In genomic region chr2:36889782-36890181, GRCh38 we compare ENCODE assay signal across 9 cellular contexts.
A peak's percentile ranks its signal among the peaks of the same experiment; 100 is the strongest.
DNase-seq lines count a peak whose midpoint lies in the region; ATAC-seq and TF ChIP-seq lines count a peak whose summit lies in the region.
"Had no signal": no experiment of that assay in that cellular context is flagged by ENCODE, and none has a peak within 500 bp of the region (broad histone marks: within the 10 kb centered on the region; RNA-seq: fewer than 3 reads in every experiment).

No MANE protein-coding gene starts in this region.

- DNase-seq in activated CD8-positive, alpha-beta memory T cell treated with anti-CD3 and anti-CD28 coated beads, Interleukin-2, amount 10 ng/mL, durations not matched to agents 7 days and 5 days = no peak
- DNase-seq in activated CD8-positive, alpha-beta memory T cell treated with anti-CD3 and anti-CD28 coated beads, Interleukin-2, amount 50 U/mL, for 48 hours = no peak
- DNase-seq in esophagus squamous epithelium (lab: John Stamatoyannopoulos, UW) (no peak), GM23338 (ENCODE audit: low spot score) (no peak), KG1 (lab: John Stamatoyannopoulos, UW) (no peak), activated gamma-delta T cell (lab: John Stamatoyannopoulos, UW) (no peak)
- DNase-seq in stimulated activated naive CD8-positive, alpha-beta T cell treated with anti-CD3 and anti-CD28 coated beads, Interleukin-15, Interleukin-2, amounts not matched to agents 100 U/mL and 50 U/mL, for 24 hours = no peak
- DNase-seq: DMS 273 treated with DMSO at 0.1 percent for 48 hours had no signal

- H3K9me3 ChIP-seq in esophagus squamous epithelium = no peaks in the 10 kb centered on the region

- CTCF ChIA-PET in activated CD8-positive, alpha-beta memory T cell treated with anti-CD3 and anti-CD28 coated beads, Interleukin-2, amount 10 ng/mL, durations not matched to agents 7 days and 5 days (lab: Charles Lee) = no interaction called here

- H3K36me3 Mint-ChIP-seq in activated CD8-positive, alpha-beta memory T cell treated with anti-CD3 and anti-CD28 coated beads, Interleukin-2, amount 10 ng/mL, durations not matched to agents 7 days and 5 days = peaks cover 23% of the 10 kb centered on the region
- H3K36me3 Mint-ChIP-seq in GM23338 (ENCODE audit: low read depth) = no peaks in the 10 kb centered on the region; the same call in 2 of the 3 replicates

- intact Hi-C loops in esophagus squamous epithelium (cut with DNase I) = no loop called here

- no peak overlapping the region for H3K4me3 Mint-ChIP-seq in activated CD8-positive, alpha-beta memory T cell treated with anti-CD3 and anti-CD28 coated beads, Interleukin-2, amount 10 ng/mL, durations not matched to agents 7 days and 5 days
- H3K4me3 Mint-ChIP-seq in GM23338 = no peak overlapping the region

- H3K4me3 ChIP-seq in esophagus squamous epithelium = peak overlapping the region in 1 of 4 donors; percentile 29
- no peak overlapping the region for H3K4me3 ChIP-seq in GM23338

- H3K79me2 ChIP-seq in GM23338 (replicated peaks; ENCODE audit: insufficient read depth) = no peaks in the 10 kb centered on the region

- H3K27ac ChIP-seq in esophagus squamous epithelium (peak overlapping the region; percentile 17 to 73 (median 66)), GM23338 (ENCODE audit: low read depth) (no peak overlapping the region)

- no peak overlapping the region for H3K4me2 ChIP-seq in GM23338

- no peaks in the 10 kb centered on the region for H3K27me3 ChIP-seq in esophagus squamous epithelium
- no peaks in the 10 kb centered on the region for H3K27me3 ChIP-seq in GM23338 (ENCODE audit: insufficient read depth)

- H2AFZ ChIP-seq in GM23338 = no peak overlapping the region

- ATAC-seq in activated CD8-positive, alpha-beta memory T cell treated with anti-CD3 and anti-CD28 coated beads, Interleukin-2, amount 10 ng/mL, durations not matched to agents 7 days and 5 days = peak; percentile 83
- ATAC-seq in stimulated activated naive CD8-positive, alpha-beta T cell treated with anti-CD3 and anti-CD28 coated beads, Interleukin-15, Interleukin-2, amounts not matched to agents 100 U/mL and 50 U/mL, for 24 hours = peak; percentile 99
- ATAC-seq in GM23338 = no peak

- no peak for TF ChIP-seq POLR2A in esophagus squamous epithelium (IDR thresholded peaks at IDR 0.05)

- no peaks in the 10 kb centered on the region; the same call in 1 of the 2 replicates for H4K20me1 ChIP-seq in GM23338 (replicated peaks; ENCODE audit: insufficient read depth)

- WGBS in esophagus squamous epithelium, 2 donors = 12 to 32% methylated on average over 4 of the region's 4 CpGs

- H3K4me1 ChIP-seq in esophagus squamous epithelium = peaks cover 0 to 10% (median 0%) of the 10 kb centered on the region in 3 donors
- no peaks in the 10 kb centered on the region for H3K4me1 ChIP-seq in GM23338 (ENCODE audit: insufficient read depth)

- peaks cover 0 to 72% (median 0%) of the 10 kb centered on the region in 3 donors for H3K36me3 ChIP-seq in esophagus squamous epithelium
- no peaks in the 10 kb centered on the region for H3K36me3 ChIP-seq in GM23338 (ENCODE audit: insufficient read depth)

- TF ChIP-seq CTCF in esophagus squamous epithelium (IDR thresholded peaks at IDR 0.05) (no peak), GM23338 (conservative IDR thresholded peaks at IDR 0.05; ENCODE audit: low read depth in 2 of 2) (no peak)

- H3K27me3 Mint-ChIP-seq in activated CD8-positive, alpha-beta memory T cell treated with anti-CD3 and anti-CD28 coated beads, Interleukin-2, amount 10 ng/mL, durations not matched to agents 7 days and 5 days = no peaks in the 10 kb centered on the region
- no peaks in the 10 kb centered on the region for H3K27me3 Mint-ChIP-seq in GM23338 (ENCODE audit: insufficient read depth, low read depth, poor library complexity)

- no peaks in the 10 kb centered on the region for H3F3A ChIP-seq in GM23338 (replicated peaks; ENCODE audit: low read depth)

- peaks cover 3% of the 10 kb centered on the region for H3K4me1 Mint-ChIP-seq in activated CD8-positive, alpha-beta memory T cell treated with anti-CD3 and anti-CD28 coated beads, Interleukin-2, amount 10 ng/mL, durations not matched to agents 7 days and 5 days
- no peaks in the 10 kb centered on the region for H3K4me1 Mint-ChIP-seq in GM23338

- H3K27ac Mint-ChIP-seq in activated CD8-positive, alpha-beta memory T cell treated with anti-CD3 and anti-CD28 coated beads, Interleukin-2, amount 10 ng/mL, durations not matched to agents 7 days and 5 days = no peak overlapping the region
- no peak overlapping the region for H3K27ac Mint-ChIP-seq in GM23338

- no peaks in the 10 kb centered on the region for H3K9me2 ChIP-seq in GM23338 (ENCODE audit: insufficient read depth)

- no peaks in the 10 kb centered on the region for H3K9me3 Mint-ChIP-seq in activated CD8-positive, alpha-beta memory T cell treated with anti-CD3 and anti-CD28 coated beads, Interleukin-2, amount 10 ng/mL, durations not matched to agents 7 days and 5 days (ENCODE audit: low read depth)
- no peaks in the 10 kb centered on the region for H3K9me3 Mint-ChIP-seq in GM23338

TF ChIP-seq in PFSK-1, 5 proteins besides CTCF, POLR2A, EP300 and RAD21:
- TF ChIP-seq SIN3A (IDR thresholded peaks at IDR 0.05; ENCODE audit: borderline replicate concordance, insufficient read depth, low read length) (0 out of 2 replicates have a peak, but pooled peaks have one; percentile 47), FOXP2 (optimal IDR thresholded peaks at IDR 0.05; ENCODE audit: borderline replicate concordance, extremely low read depth, extremely low read length, insufficient read depth) (no peak)

TF ChIP-seq in GM23338, 12 proteins besides CTCF, POLR2A, EP300 and RAD21 (continues in another document):
- TF ChIP-seq NANOG (IDR thresholded peaks at IDR 0.05; ENCODE audit: borderline replicate concordance) = no peak
- no peak for TF ChIP-seq POLR2AphosphoS5 (IDR thresholded peaks at IDR 0.05; ENCODE audit: low read depth)
- TF ChIP-seq ZNF462 (CRISPR knock-in tag; IDR thresholded peaks at IDR 0.05) = no peak
